ENCODE assay signal across 8 cellular contexts in the genomic region with DNA sequence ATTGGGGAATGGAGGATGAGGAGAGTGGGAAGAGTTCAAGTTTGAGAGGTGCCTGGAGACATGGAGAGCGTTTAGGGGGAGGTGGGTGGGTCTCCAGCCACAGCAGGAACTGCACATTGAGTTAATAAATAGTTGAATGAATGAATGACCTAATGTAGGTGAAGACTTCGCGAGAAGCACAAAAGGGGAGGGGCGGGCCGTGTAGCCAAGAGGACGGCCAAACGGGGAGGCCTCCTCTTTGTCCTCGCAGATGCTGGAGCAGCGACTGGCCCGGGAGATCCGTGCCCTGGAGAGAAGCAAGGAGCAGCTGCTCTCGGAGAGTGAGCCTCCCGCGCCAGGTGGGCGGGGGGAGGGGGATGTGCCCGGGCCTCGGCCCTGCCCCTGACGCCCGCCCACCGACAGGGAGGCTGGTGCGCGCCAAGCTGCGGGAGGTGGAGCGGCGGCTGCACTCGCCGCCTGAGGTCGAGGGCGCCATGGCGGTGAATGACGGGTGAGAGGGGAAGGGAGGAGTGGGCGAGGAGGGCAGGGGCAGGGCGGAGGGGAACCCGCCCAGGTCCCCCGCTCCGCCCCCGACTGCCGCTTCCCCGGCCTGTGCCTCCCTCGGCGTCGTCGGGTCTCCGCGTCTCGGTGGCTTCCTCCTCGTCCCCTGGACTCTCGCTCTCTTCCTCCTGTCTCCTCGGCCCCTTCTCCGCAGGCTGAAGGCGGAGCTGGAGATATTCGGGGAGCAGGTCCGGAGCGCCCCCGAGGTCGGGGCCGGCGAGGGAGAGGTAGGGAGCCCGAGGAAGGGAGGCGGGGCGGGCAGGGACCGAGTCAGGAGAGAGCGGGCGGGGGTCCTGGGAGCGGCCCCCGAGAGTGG.
DNase-seq lines count a peak whose midpoint lies in the region; ATAC-seq and TF ChIP-seq lines count a peak whose summit lies in the region.

No MANE protein-coding gene starts in this region.

- TF ChIP-seq CTCF in epithelial cell of esophagus (IDR thresholded peaks at IDR 0.05; ENCODE audit: insufficient read depth, low read depth, low read length, missing control alignments) (no peak), nephron progenitor cell (IDR thresholded peaks at IDR 0.05) (no peak)

- H3K4me1 Mint-ChIP-seq in nephron progenitor cell, result peaks cover 22% of the 10 kb centered on the region

- H3K27me3 Mint-ChIP-seq in nephron progenitor cell (ENCODE audit: low read depth, poor library complexity), result no peaks in the 10 kb centered on the region

- peak overlapping the region; percentile 42 for H3K27ac ChIP-seq in substantia nigra (ENCODE audit: low read depth, low read length, poor library complexity, severe bottlenecking)

- DNase-seq in AG20443 (ENCODE audit: low spot score), result peak; percentile 54
- DNase-seq in NCI-H526 treated with DMSO at 0.1 percent for 48 hours (lab: John Stamatoyannopoulos, UW), result peak; percentile 53
- peak; percentile 59 to 65 for DNase-seq in activated CD8-positive, alpha-beta memory T cell treated with anti-CD3 and anti-CD28 coated beads for 4 hours (ENCODE audit: low read depth in 2 of 2)
- peak; percentile 56 for DNase-seq in epithelial cell of esophagus (ENCODE audit: low read depth)
- DNase-seq in nephron progenitor cell, result peak; percentile 75
- DNase-seq in substantia nigra (lab: John Stamatoyannopoulos, UW), result peak in 6 of 49 donors; percentile 25 to 81 (median 33)

- no peaks in the 10 kb centered on the region for H3K9me3 Mint-ChIP-seq in nephron progenitor cell

- H3K4me3 Mint-ChIP-seq in nephron progenitor cell, result peak overlapping the region; percentile 86

- peak; percentile 15 for TF ChIP-seq POLR2A in GM19099 (IDR thresholded peaks at IDR 0.05; ENCODE audit: extremely low read depth, insufficient read length, low read depth)

- no peak overlapping the region for H3K27ac Mint-ChIP-seq in nephron progenitor cell

- H3K4me3 ChIP-seq in epithelial cell of esophagus (ENCODE audit: low read length), result peak overlapping the region; percentile 61

- ATAC-seq in HG03342 (IDR thresholded peaks at IDR 0.05; ENCODE audit: unreplicated experiment), result peak; percentile 60

- peaks cover 21% of the 10 kb centered on the region for H3K36me3 Mint-ChIP-seq in nephron progenitor cell (ENCODE audit: low read depth)
